1 cellular context compared by ENCODE assay signal in genomic region chr5:74056102-74056788, GRCh38.
TF ChIP-seq lines count a peak whose summit lies in the region.

No MANE protein-coding gene starts in this region.

TF ChIP-seq in H1, 55 proteins besides CTCF, POLR2A, EP300 and RAD21:
- TF ChIP-seq HDAC2 (IDR thresholded peaks at IDR 0.05; ENCODE audit: borderline replicate concordance in 1 of 2, low read depth in 2 of 2, low read length in 2 of 2) (no peak), CBX5 (IDR thresholded peaks at IDR 0.05; ENCODE audit: low read depth, low read length) (no peak), EGR1 (IDR thresholded peaks at IDR 0.05; ENCODE audit: borderline replicate concordance, low read depth, low read length) (no peak), MAX (IDR thresholded peaks at IDR 0.05) (no peak), NANOG (IDR thresholded peaks at IDR 0.05; ENCODE audit: insufficient read depth, low read depth, low read length, poor library complexity, severe bottlenecking) (no peak), ATF2 (IDR thresholded peaks at IDR 0.05; ENCODE audit: low read length) (no peak), CREB1 (IDR thresholded peaks at IDR 0.05) (no peak), CEBPB (IDR thresholded peaks at IDR 0.05; ENCODE audit: low read depth, low read length) (no peak), MAFK (IDR thresholded peaks at IDR 0.05; ENCODE audit: low read depth, low read length) (no peak), EZH2 (IDR thresholded peaks at IDR 0.05; ENCODE audit: low read depth, low read length, severe bottlenecking) (no peak), SRF (IDR thresholded peaks at IDR 0.05; ENCODE audit: low read depth, low read length) (no peak), CHD2 (IDR thresholded peaks at IDR 0.05; ENCODE audit: low read length) (no peak), BCL11A (IDR thresholded peaks at IDR 0.05; ENCODE audit: low read depth in 2 of 2, low read length in 2 of 2) (no peak), BACH1 (IDR thresholded peaks at IDR 0.05; ENCODE audit: low read length) (no peak), SAP30 (IDR thresholded peaks at IDR 0.05; ENCODE audit: insufficient read depth, insufficient replicate concordance, low read length) (no peak), ZNF274 (IDR thresholded peaks at IDR 0.05; ENCODE audit: borderline replicate concordance, extremely low read depth, low read length) (no peak), NRF1 (IDR thresholded peaks at IDR 0.05; ENCODE audit: low read depth, low read length) (no peak), JUND (IDR thresholded peaks at IDR 0.05; ENCODE audit: low read length) (no peak), KDM4A (IDR thresholded peaks at IDR 0.05; ENCODE audit: low read depth, low read length, severe bottlenecking) (no peak), SIN3A (conservative IDR thresholded peaks at IDR 0.05 in 1 of 2, IDR thresholded peaks at IDR 0.05 in 1 of 2; ENCODE audit: low read depth in 1 of 2, low read length in 2 of 2) (no peak)
